In the genomic region with DNA sequence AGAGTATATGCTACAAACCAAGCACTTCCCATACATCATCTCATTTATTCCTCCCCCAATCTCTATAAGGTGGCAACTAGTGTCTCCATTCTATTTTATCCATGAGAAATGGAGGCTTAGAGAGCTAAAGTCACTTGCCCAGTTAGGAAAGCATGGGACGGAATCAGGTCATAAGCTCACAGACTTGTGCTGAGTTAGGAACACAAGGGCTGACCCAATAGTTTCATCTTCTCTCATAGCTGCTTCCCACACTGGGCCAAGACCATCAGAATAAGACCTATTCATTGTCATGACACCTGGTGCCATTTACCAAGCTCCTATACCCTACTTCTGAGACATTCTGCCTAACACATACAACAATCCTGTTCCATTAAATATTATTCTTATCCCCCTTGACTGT, we compare ENCODE assay signal across 32 cellular contexts.
"Had no signal": no experiment of that assay in that cellular context is flagged by ENCODE, and none has a peak within 500 bp of the region (broad histone marks: within the 10 kb centered on the region; RNA-seq: fewer than 3 reads in every experiment).

No MANE protein-coding gene starts in this region.

- H3K4me1 ChIP-seq: adrenal gland, body of pancreas had no signal

- H3K36me3 ChIP-seq: adrenal gland, cardiac muscle cell had no signal

- ATAC-seq: activated CD8-positive, alpha-beta T cell treated with anti-CD3 and anti-CD28 coated beads for 36 hours; activated naive CD4-positive, alpha-beta T cell treated with anti-CD3 and anti-CD28 coated beads, Interleukin-2, amount 50 U/mL, for 72 hours; activated T-cell treated with anti-CD3 and anti-CD28 coated beads, Interleukin-2, amount 50 U/mL, for 4 hours; activated T-cell treated with anti-CD3 and anti-CD28 coated beads, Interleukin-2, amount 50 U/mL, for 72 hours; activated T-helper 17 cell treated with anti-CD3 and anti-CD28 coated beads, Interleukin-2, amount 50 U/mL, for 72 hours; body of pancreas; T-cell; T-helper 17 cell had no signal

- DNase-seq: activated B cell treated with CpG ODN at 0.5 μM for 24 hours; activated CD4-positive, alpha-beta memory T cell treated with anti-CD3 and anti-CD28 coated beads for 36 hours; activated CD4-positive, alpha-beta T cell treated with anti-CD3 and anti-CD28 coated beads for 4 hours; activated CD4-positive, alpha-beta T cell treated with anti-CD3 and anti-CD28 coated beads, Interleukin-2, amount 10 ng/mL, durations not matched to agents 24 days and 14 days; activated CD4-positive, alpha-beta T cell treated with anti-CD3 and anti-CD28 coated beads, Interleukin-2, amount 50 U/mL, for 1 hour; activated CD4-positive, alpha-beta T cell treated with anti-CD3 and anti-CD28 coated beads, Interleukin-2, amount 50 U/mL, for 4 hours; activated CD4-positive, CD25-positive, alpha-beta regulatory T cell treated with anti-CD3 and anti-CD28 coated beads, Interleukin-2, amount 50 U/mL, for 72 hours; activated CD8-positive, alpha-beta memory T cell treated with anti-CD3 and anti-CD28 coated beads, Interleukin-2, amount 50 U/mL, for 4 hours; activated CD8-positive, alpha-beta T cell treated with anti-CD3 and anti-CD28 coated beads for 36 hours; activated effector memory CD4-positive, alpha-beta T cell treated with anti-CD3 and anti-CD28 coated beads, Interleukin-2, amount 50 U/mL, for 16 hours; activated gamma-delta T cell treated with Interleukin-2 at 50 U/mL for 16 hours; activated naive CD4-positive, alpha-beta T cell; activated naive CD4-positive, alpha-beta T cell treated with anti-CD3 and anti-CD28 coated beads for 36 hours; activated naive CD4-positive, alpha-beta T cell treated with anti-CD3 and anti-CD28 coated beads, Interleukin-2, amount 50 U/mL, for 16 hours; activated naive CD8-positive, alpha-beta T cell treated with anti-CD3 and anti-CD28 coated beads for 36 hours; activated T-cell treated with anti-CD3 and anti-CD28 coated beads for 4 hours; activated T-cell treated with anti-CD3 and anti-CD28 coated beads, Interleukin-2, amount 50 U/mL, for 1 hour; activated T-cell treated with anti-CD3 and anti-CD28 coated beads, Interleukin-2, amount 50 U/mL, for 4 hours; activated T-cell treated with anti-CD3 and anti-CD28 coated beads, Interleukin-2, amount 50 U/mL, for 72 hours; adrenal gland; amniotic stem cell; aorta; body of pancreas; central memory CD4-positive, alpha-beta T cell; T-cell; T-helper 17 cell; T1000 had no signal

- H3K36me3 Mint-ChIP-seq: activated CD4-positive, alpha-beta memory T cell treated with anti-CD3 and anti-CD28 coated beads for 36 hours; activated naive CD4-positive, alpha-beta T cell treated with anti-CD3 and anti-CD28 coated beads, Interleukin-2, amount 50 U/mL, for 72 hours; activated naive CD8-positive, alpha-beta T cell treated with anti-CD3 and anti-CD28 coated beads for 36 hours; T-cell had no signal

- H3K27ac Mint-ChIP-seq: activated B cell treated with CpG ODN at 0.5 μM for 24 hours; activated CD4-positive, alpha-beta memory T cell treated with anti-CD3 and anti-CD28 coated beads for 36 hours; activated CD4-positive, alpha-beta T cell treated with anti-CD3 and anti-CD28 coated beads, Interleukin-2, amount 10 ng/mL, durations not matched to agents 24 days and 14 days; activated CD8-positive, alpha-beta T cell treated with anti-CD3 and anti-CD28 coated beads for 36 hours; activated naive CD4-positive, alpha-beta T cell treated with anti-CD3 and anti-CD28 coated beads for 36 hours; activated naive CD4-positive, alpha-beta T cell treated with anti-CD3 and anti-CD28 coated beads, Interleukin-2, amount 50 U/mL, for 72 hours; activated naive CD8-positive, alpha-beta T cell treated with anti-CD3 and anti-CD28 coated beads for 36 hours; activated T-cell treated with anti-CD3 and anti-CD28 coated beads, Interleukin-2, amount 50 U/mL, for 72 hours; activated T-helper 1 cell treated with anti-CD3 and anti-CD28 coated beads, Interleukin-12 subunit alpha, Interleukin-12 subunit beta, Interleukin-2, Interleukin-4 antibody, amounts not matched to agents 30 ng/mL and 10 ng/mL and 1 ng/mL, durations not matched to agents 14 hours and 24 hours and 36 hours; activated T-helper 17 cell treated with anti-CD3 and anti-CD28 coated beads, Interleukin-2, amount 50 U/mL, for 72 hours; T-cell; T-helper 17 cell had no signal

- H3K9me3 Mint-ChIP-seq: activated CD4-positive, alpha-beta T cell treated with anti-CD3 and anti-CD28 coated beads, Interleukin-2, amount 10 ng/mL, durations not matched to agents 24 days and 14 days; activated T-helper 1 cell treated with anti-CD3 and anti-CD28 coated beads, Interleukin-12 subunit alpha, Interleukin-12 subunit beta, Interleukin-2, Interleukin-4 antibody, amounts not matched to agents 30 ng/mL and 10 ng/mL and 1 ng/mL, durations not matched to agents 14 hours and 24 hours and 36 hours had no signal

- H3K27me3 Mint-ChIP-seq: activated B cell treated with CpG ODN at 0.5 μM for 24 hours; activated CD4-positive, alpha-beta memory T cell treated with anti-CD3 and anti-CD28 coated beads for 36 hours; activated CD4-positive, alpha-beta T cell treated with anti-CD3 and anti-CD28 coated beads, Interleukin-2, amount 10 ng/mL, durations not matched to agents 24 days and 14 days; activated naive CD8-positive, alpha-beta T cell treated with anti-CD3 and anti-CD28 coated beads for 36 hours; T-helper 17 cell had no signal

- H3K4me3 ChIP-seq: adrenal gland, body of pancreas, cardiac muscle cell had no signal

- H3K4me3 Mint-ChIP-seq: activated B cell treated with CpG ODN at 0.5 μM for 24 hours; activated CD4-positive, alpha-beta memory T cell treated with anti-CD3 and anti-CD28 coated beads for 36 hours; activated CD4-positive, alpha-beta T cell treated with anti-CD3 and anti-CD28 coated beads, Interleukin-2, amount 10 ng/mL, durations not matched to agents 24 days and 14 days; activated CD8-positive, alpha-beta T cell treated with anti-CD3 and anti-CD28 coated beads for 36 hours; activated naive CD4-positive, alpha-beta T cell treated with anti-CD3 and anti-CD28 coated beads for 36 hours; activated naive CD8-positive, alpha-beta T cell treated with anti-CD3 and anti-CD28 coated beads for 36 hours; activated T-cell treated with anti-CD3 and anti-CD28 coated beads, Interleukin-2, amount 50 U/mL, for 4 hours; activated T-cell treated with anti-CD3 and anti-CD28 coated beads, Interleukin-2, amount 50 U/mL, for 72 hours; activated T-helper 1 cell treated with anti-CD3 and anti-CD28 coated beads, Interleukin-12 subunit alpha, Interleukin-12 subunit beta, Interleukin-2, Interleukin-4 antibody, amounts not matched to agents 30 ng/mL and 10 ng/mL and 1 ng/mL, durations not matched to agents 14 hours and 24 hours and 36 hours; activated T-helper 17 cell treated with anti-CD3 and anti-CD28 coated beads, Interleukin-2, amount 50 U/mL, for 72 hours; T-cell; T-helper 17 cell had no signal

- H3K9me3 ChIP-seq: adrenal gland, body of pancreas had no signal

- H3K27ac ChIP-seq: adrenal gland, body of pancreas, cardiac muscle cell, VCaP had no signal

- H3K27me3 ChIP-seq: adrenal gland, body of pancreas, cardiac muscle cell had no signal

- H3K4me1 Mint-ChIP-seq: activated B cell treated with CpG ODN at 0.5 μM for 24 hours; activated CD4-positive, alpha-beta T cell treated with anti-CD3 and anti-CD28 coated beads, Interleukin-2, amount 10 ng/mL, durations not matched to agents 24 days and 14 days; activated naive CD8-positive, alpha-beta T cell treated with anti-CD3 and anti-CD28 coated beads for 36 hours; activated T-helper 17 cell treated with anti-CD3 and anti-CD28 coated beads, Interleukin-2, amount 50 U/mL, for 72 hours; T-cell; T-helper 17 cell had no signal
